In the genomic region with DNA sequence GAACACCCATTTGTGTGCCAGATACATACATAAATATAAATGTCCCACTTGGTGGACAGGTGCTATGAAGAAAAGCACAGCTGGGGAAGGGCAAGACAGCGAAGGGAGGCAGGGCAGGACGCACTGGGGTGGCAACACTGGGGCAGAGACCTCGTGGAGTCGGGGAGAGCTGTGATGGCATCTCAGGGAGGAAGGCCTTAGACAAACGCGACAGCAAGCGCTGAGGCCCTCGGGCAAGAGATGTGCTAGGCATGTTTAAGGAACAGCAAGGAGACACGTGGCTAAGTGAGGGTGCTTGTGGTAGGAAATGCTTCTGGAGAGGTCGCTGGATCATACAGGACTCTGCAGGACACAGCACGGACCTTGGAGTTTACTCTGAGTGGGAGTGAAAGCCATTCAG, we compare ENCODE assay signal across 28 cellular contexts.
A peak's percentile ranks its signal among the peaks of the same experiment; 100 is the strongest.
DNase-seq lines count a peak whose midpoint lies in the region; ATAC-seq and TF ChIP-seq lines count a peak whose summit lies in the region.
"Had no signal": no experiment of that assay in that cellular context is flagged by ENCODE, and none has a peak within 500 bp of the region (broad histone marks: within the 10 kb centered on the region; RNA-seq: fewer than 3 reads in every experiment).

No MANE protein-coding gene starts in this region.

- no peaks in the 10 kb centered on the region for H3K27me3 Mint-ChIP-seq in stimulated activated naive CD8-positive, alpha-beta T cell treated with anti-CD3 and anti-CD28 coated beads, Interleukin-15, Interleukin-2, amounts not matched to agents 100 ng/mL and 50 ng/mL, for 24 hours
- no peaks in the 10 kb centered on the region for H3K27me3 Mint-ChIP-seq in stimulated activated naive CD8-positive, alpha-beta T cell treated with anti-CD3 and anti-CD28 coated beads, Interleukin-15, amount 100 ng/mL, for 72 hours
- no peaks in the 10 kb centered on the region for H3K27me3 Mint-ChIP-seq in nephron (ENCODE audit: low read depth)
- H3K27me3 Mint-ChIP-seq: memory B cell had no signal

- no peak for ATAC-seq in stimulated activated naive CD8-positive, alpha-beta T cell treated with anti-CD3 and anti-CD28 coated beads, Interleukin-15, amount 100 ng/mL, for 72 hours
- ATAC-seq in HG03469 (IDR thresholded peaks at IDR 0.05; ENCODE audit: unreplicated experiment) = no peak
- ATAC-seq: right lobe of liver had no signal

- TF ChIP-seq CTCF in VCaP (conservative IDR thresholded peaks at IDR 0.05) (no peak), nephron (IDR thresholded peaks at IDR 0.05; ENCODE audit: unreplicated experiment in 3 of 3) (no peak)

- H3K4me3 Mint-ChIP-seq in stimulated activated naive CD8-positive, alpha-beta T cell treated with anti-CD3 and anti-CD28 coated beads, Interleukin-15, Interleukin-2, amounts not matched to agents 100 ng/mL and 50 ng/mL, for 24 hours = no peak overlapping the region
- no peak overlapping the region for H3K4me3 Mint-ChIP-seq in stimulated activated naive CD8-positive, alpha-beta T cell treated with anti-CD3 and anti-CD28 coated beads, Interleukin-15, amount 100 ng/mL, for 72 hours
- no peak overlapping the region for H3K4me3 Mint-ChIP-seq in nephron
- H3K4me3 Mint-ChIP-seq: immature natural killer cell, memory B cell had no signal

- H3K9me3 Mint-ChIP-seq in stimulated activated naive CD8-positive, alpha-beta T cell treated with anti-CD3 and anti-CD28 coated beads, Interleukin-15, Interleukin-2, amounts not matched to agents 100 ng/mL and 50 ng/mL, for 24 hours = no peaks in the 10 kb centered on the region
- H3K9me3 Mint-ChIP-seq in stimulated activated naive CD8-positive, alpha-beta T cell treated with anti-CD3 and anti-CD28 coated beads, Interleukin-15, amount 100 ng/mL, for 72 hours = no peaks in the 10 kb centered on the region
- H3K9me3 Mint-ChIP-seq in nephron = no peaks in the 10 kb centered on the region
- H3K9me3 Mint-ChIP-seq: immature natural killer cell, memory B cell had no signal

- H3K27ac Mint-ChIP-seq in stimulated activated naive CD8-positive, alpha-beta T cell treated with anti-CD3 and anti-CD28 coated beads, Interleukin-15, Interleukin-2, amounts not matched to agents 100 ng/mL and 50 ng/mL, for 24 hours = peak overlapping the region; percentile 13
- H3K27ac Mint-ChIP-seq in stimulated activated naive CD8-positive, alpha-beta T cell treated with anti-CD3 and anti-CD28 coated beads, Interleukin-15, amount 100 ng/mL, for 72 hours = peak overlapping the region in 1 of 2 donors; percentile 61
- peak overlapping the region; percentile 21 to 42 (median 39) for H3K27ac Mint-ChIP-seq in nephron
- H3K27ac Mint-ChIP-seq: memory B cell had no signal

- no peak for DNase-seq in stimulated activated naive CD8-positive, alpha-beta T cell treated with anti-CD3 and anti-CD28 coated beads, Interleukin-15, amount 100 ng/mL, for 72 hours
- no peak for DNase-seq in T-helper 1 cell
- no peak for DNase-seq in NCI-H2227 (lab: John Stamatoyannopoulos, UW; ENCODE audit: unreplicated experiment)
- DNase-seq: activated CD4-positive, alpha-beta T cell treated with anti-CD3 and anti-CD28 coated beads for 48 hours; activated gamma-delta T cell treated with Interleukin-2 at 50 U/mL for 16 hours; activated T-cell treated with anti-CD3 and anti-CD28 coated beads, Interleukin-2, amount 50 U/mL, for 48 hours; brain microvascular endothelial cell; COR-L47; DMS53; hypothalamus; immature natural killer cell; Kasumi-1; NCI-H1436; NCI-H2081 treated with DMSO at 0.1 percent for 48 hours; NCI-H226; NCI-H69; right lobe of liver; SIG-M5; spleen; T-helper 9 cell; trophoblast cell; WERI-Rb-1 had no signal

- peak overlapping the region; percentile 94 for H3K27ac ChIP-seq in VCaP
- H3K27ac ChIP-seq: BLaER1 treated with 17β-estradiol and CSF1 and Interleukin-3, amounts not matched to agents 10 nM and 100 nM; brain microvascular endothelial cell; right lobe of liver; spleen; WERI-Rb-1 had no signal

- peaks cover 8% of the 10 kb centered on the region for H3K4me1 Mint-ChIP-seq in stimulated activated naive CD8-positive, alpha-beta T cell treated with anti-CD3 and anti-CD28 coated beads, Interleukin-15, Interleukin-2, amounts not matched to agents 100 ng/mL and 50 ng/mL, for 24 hours (ENCODE audit: low read depth)
- H3K4me1 Mint-ChIP-seq in stimulated activated naive CD8-positive, alpha-beta T cell treated with anti-CD3 and anti-CD28 coated beads, Interleukin-15, amount 100 ng/mL, for 72 hours = peaks cover 31% of the 10 kb centered on the region
- peaks cover 39% of the 10 kb centered on the region for H3K4me1 Mint-ChIP-seq in nephron

- peaks cover 29% of the 10 kb centered on the region for H3K36me3 Mint-ChIP-seq in stimulated activated naive CD8-positive, alpha-beta T cell treated with anti-CD3 and anti-CD28 coated beads, Interleukin-15, Interleukin-2, amounts not matched to agents 100 ng/mL and 50 ng/mL, for 24 hours (ENCODE audit: low read depth)
- peaks cover 38% of the 10 kb centered on the region for H3K36me3 Mint-ChIP-seq in nephron (ENCODE audit: low read depth)
